Comparison of ENCODE assay signal across 30 cellular contexts in the genomic region with DNA sequence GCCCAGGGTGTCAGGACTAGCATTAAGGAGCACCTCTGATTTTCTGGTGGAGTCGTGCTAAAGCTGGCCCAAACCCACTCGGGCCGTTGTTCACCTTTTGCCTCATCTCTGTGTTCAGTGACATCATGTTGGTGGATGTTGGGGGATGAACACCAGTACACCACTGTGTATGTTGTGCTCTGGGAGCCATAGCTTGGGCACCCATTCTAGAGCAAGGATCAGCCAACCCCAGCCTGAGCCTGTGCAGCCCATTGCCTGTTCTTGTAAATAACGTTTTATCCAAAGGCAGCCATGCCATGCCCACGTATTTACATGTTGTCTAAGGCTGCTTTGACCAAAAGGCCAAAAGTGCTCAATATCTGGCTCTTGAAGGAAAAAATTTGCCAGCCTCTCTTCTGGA.
DNase-seq lines count a peak whose midpoint lies in the region; ATAC-seq, FAIRE-seq and TF ChIP-seq lines count a peak whose summit lies in the region.
"Had no signal": no experiment of that assay in that cellular context is flagged by ENCODE, and none has a peak within 500 bp of the region (broad histone marks: within the 10 kb centered on the region; RNA-seq: fewer than 3 reads in every experiment).

No MANE protein-coding gene starts in this region.

- peaks cover 11% of the 10 kb centered on the region for H3K4me1 Mint-ChIP-seq in astrocyte (ENCODE audit: low read depth, unreplicated experiment)
- H3K4me1 Mint-ChIP-seq: activated naive CD8-positive, alpha-beta T cell treated with anti-CD3 and anti-CD28 coated beads, Interleukin-2, amount 10 ng/mL, durations not matched to agents 7 days and 5 days; CD14-positive monocyte had no signal

- DNase-seq in astrocyte (ENCODE audit: low read depth): no peak
- no peak for DNase-seq in dorsolateral prefrontal cortex
- no peak for DNase-seq in sigmoid colon
- DNase-seq in tibial artery: no peak
- DNase-seq in BE2C: no peak
- no peak for DNase-seq in activated T-cell treated with anti-CD3 and anti-CD28 coated beads, Interleukin-2, amount 50 U/mL, for 48 hours
- no peak for DNase-seq in HuH-7 (ENCODE audit: low spot score)
- DNase-seq: activated CD4-positive, alpha-beta T cell treated with anti-CD3 and anti-CD28 coated beads, Interleukin-2, amount 50 U/mL, for 1 hour; activated gamma-delta T cell treated with Interleukin-2 at 50 U/mL for 16 hours; activated naive CD8-positive, alpha-beta T cell treated with anti-CD3 and anti-CD28 coated beads, Interleukin-2, amount 10 ng/mL, durations not matched to agents 7 days and 5 days; activated T-cell treated with anti-CD3 and anti-CD28 coated beads, Interleukin-2, amount 50 U/mL, for 1 hour; Caco-2; cerebellar nuclear complex; H7; Kasumi-1; kidney glomerular epithelial cell; NCI-H1417; NCI-H2029; NCI-H526; OCI-M1; small intestine; stimulated activated CD4-positive, alpha-beta T cell treated with anti-CD3 and anti-CD28 coated beads, Interleukin-1b, Interleukin-23, amount 100 ng/mL, for 48 hours; stimulated activated naive CD4-positive, alpha-beta T cell treated with Interleukin-2 at 50 U/mL for 16 hours; upper lobe of left lung had no signal

- TF ChIP-seq CTCF in astrocyte (IDR thresholded peaks at IDR 0.05; ENCODE audit: insufficient read depth, low read depth, low read length) (no peak), dorsolateral prefrontal cortex (IDR thresholded peaks at IDR 0.05 in 54 of 56, conservative IDR thresholded peaks at IDR 0.05 in 2 of 56; ENCODE audit: low read depth in 1 of 56, partially characterized antibody in 56 of 56) (no peak), sigmoid colon (IDR thresholded peaks at IDR 0.05) (no peak), tibial artery (IDR thresholded peaks at IDR 0.05) (no peak), BE2C (IDR thresholded peaks at IDR 0.05; ENCODE audit: low read depth, low read length) (no peak)

- H3K27me3 Mint-ChIP-seq in astrocyte (ENCODE audit: low read depth, unreplicated experiment): no peaks in the 10 kb centered on the region
- H3K27me3 Mint-ChIP-seq: activated naive CD8-positive, alpha-beta T cell treated with anti-CD3 and anti-CD28 coated beads, Interleukin-2, amount 10 ng/mL, durations not matched to agents 7 days and 5 days had no signal

- no peak for ATAC-seq in GM21423 (IDR thresholded peaks at IDR 0.05; ENCODE audit: unreplicated experiment)
- ATAC-seq: HepG2, WTC11 had no signal

- intact Hi-C loops in dorsolateral prefrontal cortex (cut with DNase I) (loop anchor here in 1 of 2 donors (5.0 kb wide), 1 partner anchor 45 kb away; no protein-coding TSS in a partner anchor), sigmoid colon (cut with DNase I) (no loop called here), tibial artery (cut with DNase I; ENCODE audit: low total_unique reads) (no loop called here)

- H3K36me3 ChIP-seq in astrocyte (ENCODE audit: insufficient read depth, low read length): peaks cover 28% of the 10 kb centered on the region
- H3K36me3 ChIP-seq in sigmoid colon: peaks cover 0 to 34% (median 0%) of the 10 kb centered on the region in 4 donors
- peaks cover 18 to 30% (median 23%) of the 10 kb centered on the region in 3 donors for H3K36me3 ChIP-seq in tibial artery
- H3K36me3 ChIP-seq in BE2C: peaks cover 80% of the 10 kb centered on the region

- no peak overlapping the region for H3K9ac ChIP-seq in astrocyte (ENCODE audit: low read length)

- H3K4me2 ChIP-seq in astrocyte (ENCODE audit: low read length): no peak overlapping the region

- WGBS in sigmoid colon, 2 donors: 87 to 89% methylated on average over 5 of the region's 5 CpGs

- H3K36me3 Mint-ChIP-seq in astrocyte (ENCODE audit: low read depth, unreplicated experiment): peaks cover 33% of the 10 kb centered on the region
- H3K36me3 Mint-ChIP-seq: activated naive CD8-positive, alpha-beta T cell treated with anti-CD3 and anti-CD28 coated beads, Interleukin-2, amount 10 ng/mL, durations not matched to agents 7 days and 5 days; WTC11 had no signal

- H3K27ac Mint-ChIP-seq in astrocyte (ENCODE audit: unreplicated experiment): peak overlapping the region; percentile 12
- H3K27ac Mint-ChIP-seq: activated naive CD8-positive, alpha-beta T cell treated with anti-CD3 and anti-CD28 coated beads, Interleukin-2, amount 10 ng/mL, durations not matched to agents 7 days and 5 days; CD14-positive monocyte; nephron; WTC11 had no signal

- H2AFZ ChIP-seq in astrocyte (ENCODE audit: low read depth, low read length): no peak overlapping the region

- peaks cover 98% of the 10 kb centered on the region for H4K20me1 ChIP-seq in astrocyte (ENCODE audit: insufficient read depth, low read length)

- H3K9me3 Mint-ChIP-seq in astrocyte (ENCODE audit: unreplicated experiment): no peaks in the 10 kb centered on the region
- H3K9me3 Mint-ChIP-seq: activated naive CD8-positive, alpha-beta T cell treated with anti-CD3 and anti-CD28 coated beads, Interleukin-2, amount 10 ng/mL, durations not matched to agents 7 days and 5 days; CD14-positive monocyte; nephron; WTC11 had no signal

- TF ChIP-seq POLR2A in sigmoid colon (IDR thresholded peaks at IDR 0.05): no peak

- H3K79me2 ChIP-seq in astrocyte (ENCODE audit: insufficient read depth, low read length): peaks cover 100% of the 10 kb centered on the region

- no peak for FAIRE-seq in astrocyte (lab: Jason Lieb, UNC)
- FAIRE-seq: HepG2, small intestine had no signal

- H3K27me3 ChIP-seq in astrocyte (ENCODE audit: insufficient read depth, low read length): no peaks in the 10 kb centered on the region
- H3K27me3 ChIP-seq in dorsolateral prefrontal cortex: no peaks in the 10 kb centered on the region
- H3K27me3 ChIP-seq in sigmoid colon: no peaks in the 10 kb centered on the region
- H3K27me3 ChIP-seq in tibial artery: no peaks in the 10 kb centered on the region
- no peaks in the 10 kb centered on the region for H3K27me3 ChIP-seq in BE2C
- H3K27me3 ChIP-seq: upper lobe of left lung had no signal

- no peak overlapping the region for H3K4me3 Mint-ChIP-seq in astrocyte (ENCODE audit: unreplicated experiment)
- H3K4me3 Mint-ChIP-seq: activated naive CD8-positive, alpha-beta T cell treated with anti-CD3 and anti-CD28 coated beads, Interleukin-2, amount 10 ng/mL, durations not matched to agents 7 days and 5 days; CD14-positive monocyte; nephron; WTC11 had no signal

- H3K27ac ChIP-seq in astrocyte (ENCODE audit: low read depth, low read length): no peak overlapping the region
- H3K27ac ChIP-seq in dorsolateral prefrontal cortex: peak overlapping the region in 55 of 59 donors; percentile 1 to 100 (median 97)
- peak overlapping the region; percentile 34 to 99 (median 70) for H3K27ac ChIP-seq in sigmoid colon
- peak overlapping the region; percentile 69 to 93 for H3K27ac ChIP-seq in tibial artery
- H3K27ac ChIP-seq: SK-N-MC had no signal

- H3K9me3 ChIP-seq in astrocyte (ENCODE audit: insufficient read depth, low read depth, low read length) (no peaks in the 10 kb centered on the region), sigmoid colon (no peaks in the 10 kb centered on the region), tibial artery (no peaks in the 10 kb centered on the region), BE2C (no peaks in the 10 kb centered on the region)
- H3K9me3 ChIP-seq: Caco-2, upper lobe of left lung had no signal

- H3K4me3 ChIP-seq in astrocyte (ENCODE audit: insufficient read depth, low read depth, low read length) (no peak overlapping the region), dorsolateral prefrontal cortex (no peak overlapping the region), sigmoid colon (no peak overlapping the region), tibial artery (no peak overlapping the region), BE2C (ENCODE audit: low read depth, low read length) (no peak overlapping the region)
- H3K4me3 ChIP-seq: SK-N-MC, upper lobe of left lung had no signal

- H3K4me1 ChIP-seq in astrocyte (ENCODE audit: insufficient read depth, low read length): peaks cover 4% of the 10 kb centered on the region
- peaks cover 0 to 100% (median 97%) of the 10 kb centered on the region in 4 donors for H3K4me1 ChIP-seq in sigmoid colon
- peaks cover 0 to 100% (median 81%) of the 10 kb centered on the region in 4 donors for H3K4me1 ChIP-seq in tibial artery
- H3K4me1 ChIP-seq in BE2C: peaks cover 30% of the 10 kb centered on the region

- TF ChIP-seq EP300 in sigmoid colon (IDR thresholded peaks at IDR 0.05): no peak
